Comparison of ENCODE assay signal across 1 cellular context in genomic region chr17:10646393-10646990, GRCh38.
TF ChIP-seq lines count a peak whose summit lies in the region.

No MANE protein-coding gene starts in this region.

TF ChIP-seq in HepG2, 621 proteins besides CTCF, POLR2A, EP300 and RAD21:
- no peak for TF ChIP-seq TBX2 (CRISPR knock-in tag; IDR thresholded peaks at IDR 0.05; ENCODE audit: borderline replicate concordance)
- peak; percentile 43 for TF ChIP-seq XRCC5 (optimal IDR thresholded peaks at IDR 0.05; ENCODE audit: low read length)
- TF ChIP-seq, protein P1, sequence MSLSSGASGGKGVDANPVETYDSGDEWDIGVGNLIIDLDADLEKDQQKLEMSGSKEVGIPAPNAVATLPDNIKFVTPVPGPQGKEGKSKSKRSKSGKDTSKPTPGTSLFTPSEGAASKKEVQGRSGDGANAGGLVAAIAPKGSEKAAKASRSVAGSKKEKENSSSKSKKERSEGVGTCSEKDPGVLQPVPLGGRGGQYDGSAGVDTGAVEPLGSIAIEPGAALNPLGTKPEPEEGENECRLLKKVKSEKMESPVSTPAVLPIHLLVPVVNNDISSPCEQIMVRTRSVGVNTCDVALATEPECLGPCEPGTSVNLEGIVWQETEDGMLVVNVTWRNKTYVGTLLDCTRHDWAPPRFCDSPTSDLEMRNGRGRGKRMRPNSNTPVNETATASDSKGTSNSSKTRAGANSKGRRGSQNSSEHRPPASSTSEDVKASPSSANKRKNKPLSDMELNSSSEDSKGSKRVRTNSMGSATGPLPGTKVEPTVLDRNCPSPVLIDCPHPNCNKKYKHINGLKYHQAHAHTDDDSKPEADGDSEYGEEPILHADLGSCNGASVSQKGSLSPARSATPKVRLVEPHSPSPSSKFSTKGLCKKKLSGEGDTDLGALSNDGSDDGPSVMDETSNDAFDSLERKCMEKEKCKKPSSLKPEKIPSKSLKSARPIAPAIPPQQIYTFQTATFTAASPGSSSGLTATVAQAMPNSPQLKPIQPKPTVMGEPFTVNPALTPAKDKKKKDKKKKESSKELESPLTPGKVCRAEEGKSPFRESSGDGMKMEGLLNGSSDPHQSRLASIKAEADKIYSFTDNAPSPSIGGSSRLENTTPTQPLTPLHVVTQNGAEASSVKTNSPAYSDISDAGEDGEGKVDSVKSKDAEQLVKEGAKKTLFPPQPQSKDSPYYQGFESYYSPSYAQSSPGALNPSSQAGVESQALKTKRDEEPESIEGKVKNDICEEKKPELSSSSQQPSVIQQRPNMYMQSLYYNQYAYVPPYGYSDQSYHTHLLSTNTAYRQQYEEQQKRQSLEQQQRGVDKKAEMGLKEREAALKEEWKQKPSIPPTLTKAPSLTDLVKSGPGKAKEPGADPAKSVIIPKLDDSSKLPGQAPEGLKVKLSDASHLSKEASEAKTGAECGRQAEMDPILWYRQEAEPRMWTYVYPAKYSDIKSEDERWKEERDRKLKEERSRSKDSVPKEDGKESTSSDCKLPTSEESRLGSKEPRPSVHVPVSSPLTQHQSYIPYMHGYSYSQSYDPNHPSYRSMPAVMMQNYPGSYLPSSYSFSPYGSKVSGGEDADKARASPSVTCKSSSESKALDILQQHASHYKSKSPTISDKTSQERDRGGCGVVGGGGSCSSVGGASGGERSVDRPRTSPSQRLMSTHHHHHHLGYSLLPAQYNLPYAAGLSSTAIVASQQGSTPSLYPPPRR (CRISPR knock-in tag; IDR thresholded peaks at IDR 0.05; ENCODE audit: borderline replicate concordance) = no peak
- TF ChIP-seq, protein P2, sequence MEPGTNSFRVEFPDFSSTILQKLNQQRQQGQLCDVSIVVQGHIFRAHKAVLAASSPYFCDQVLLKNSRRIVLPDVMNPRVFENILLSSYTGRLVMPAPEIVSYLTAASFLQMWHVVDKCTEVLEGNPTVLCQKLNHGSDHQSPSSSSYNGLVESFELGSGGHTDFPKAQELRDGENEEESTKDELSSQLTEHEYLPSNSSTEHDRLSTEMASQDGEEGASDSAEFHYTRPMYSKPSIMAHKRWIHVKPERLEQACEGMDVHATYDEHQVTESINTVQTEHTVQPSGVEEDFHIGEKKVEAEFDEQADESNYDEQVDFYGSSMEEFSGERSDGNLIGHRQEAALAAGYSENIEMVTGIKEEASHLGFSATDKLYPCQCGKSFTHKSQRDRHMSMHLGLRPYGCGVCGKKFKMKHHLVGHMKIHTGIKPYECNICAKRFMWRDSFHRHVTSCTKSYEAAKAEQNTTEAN (CRISPR knock-in tag; conservative IDR thresholded peaks at IDR 0.05) = no peak
- peak; percentile 76 for TF ChIP-seq STAG1 (CRISPR knock-in tag; IDR thresholded peaks at IDR 0.05)
- TF ChIP-seq PITX1 (CRISPR knock-in tag; IDR thresholded peaks at IDR 0.05) = no peak
- no peak for TF ChIP-seq ZNF850 (CRISPR knock-in tag; conservative IDR thresholded peaks at IDR 0.05)
- TF ChIP-seq ZNF678 (CRISPR knock-in tag; IDR thresholded peaks at IDR 0.05) = no peak
- TF ChIP-seq SMC3 (IDR thresholded peaks at IDR 0.05; ENCODE audit: low read length) = peak; percentile 70; the same call in 1 of the 2 replicates
- TF ChIP-seq ZSCAN31 (CRISPR knock-in tag; IDR thresholded peaks at IDR 0.05; ENCODE audit: low read depth) = 0 out of 2 replicates have a peak, but pooled peaks have one; percentile 25
- no peak for TF ChIP-seq POGK (CRISPR knock-in tag; conservative IDR thresholded peaks at IDR 0.05)
